9 cellular contexts compared by ENCODE assay signal in genomic region chr9:70902705-70903131, GRCh38.
DNase-seq lines count a peak whose midpoint lies in the region; ATAC-seq and TF ChIP-seq lines count a peak whose summit lies in the region.
"Had no signal": no experiment of that assay in that cellular context is flagged by ENCODE, and none has a peak within 500 bp of the region (broad histone marks: within the 10 kb centered on the region; RNA-seq: fewer than 3 reads in every experiment).

No MANE protein-coding gene starts in this region.

- peak overlapping the region; percentile 70 for H2AFZ ChIP-seq in neuronal stem cell (ENCODE audit: low read length)

- no peak overlapping the region for H3K23ac ChIP-seq in neuronal stem cell (ENCODE audit: low read depth, low read length, poor library complexity)

- TF ChIP-seq CTCF in cardiac fibroblast (IDR thresholded peaks at IDR 0.05; ENCODE audit: low read depth, low read length): no peak

- H2BK12ac ChIP-seq in neuronal stem cell (ENCODE audit: low read length): no peak overlapping the region

- no peak overlapping the region for H3K9ac ChIP-seq in neuronal stem cell (ENCODE audit: low read depth, low read length, poor library complexity)
- H3K9ac ChIP-seq: KMS-11 had no signal

- no peak overlapping the region for H2BK120ac ChIP-seq in neuronal stem cell (ENCODE audit: low read depth, low read length)

- H4K91ac ChIP-seq in neuronal stem cell (ENCODE audit: low read depth, low read length, poor library complexity): no peak overlapping the region

- H3K79me1 ChIP-seq in neuronal stem cell (ENCODE audit: low read depth, low read length): no peaks in the 10 kb centered on the region

- no peak overlapping the region for H3K4ac ChIP-seq in neuronal stem cell (ENCODE audit: low read length)

- H3K27ac ChIP-seq in neuronal stem cell (replicated peaks; ENCODE audit: low read length): no peak overlapping the region
- H3K27ac ChIP-seq: KMS-11 had no signal

- ATAC-seq in HG03457 (IDR thresholded peaks at IDR 0.05; ENCODE audit: unreplicated experiment): peak; percentile 79

- H3K18ac ChIP-seq in neuronal stem cell (ENCODE audit: low read length): no peak overlapping the region

- no peaks in the 10 kb centered on the region for H3K27me3 ChIP-seq in neuronal stem cell (ENCODE audit: control insufficient read depth in 3 of 3, insufficient read depth in 3 of 3, low read depth in 1 of 3, low read length in 3 of 3)

- H3K4me1 ChIP-seq in neuronal stem cell (ENCODE audit: control insufficient read depth in 2 of 2, insufficient read depth in 1 of 2, low read depth in 1 of 2, low read length in 2 of 2): peaks cover 17 to 19% of the 10 kb centered on the region in 2 donors

- no peak overlapping the region for H3K14ac ChIP-seq in neuronal stem cell (ENCODE audit: low read length)

- H3K36me3 ChIP-seq in neuronal stem cell (replicated peaks in 1 of 2; ENCODE audit: control insufficient read depth in 2 of 2, insufficient read depth in 2 of 2, low read length in 2 of 2): no peaks in the 10 kb centered on the region

- peak overlapping the region in 1 of 2 donors; percentile 19 for H3K4me3 ChIP-seq in cardiac fibroblast (replicated peaks in 1 of 2; ENCODE audit: low read depth in 2 of 2, low read length in 2 of 2)
- no peak overlapping the region for H3K4me3 ChIP-seq in neuronal stem cell (ENCODE audit: low read length in 2 of 2)

- H2BK5ac ChIP-seq in neuronal stem cell (ENCODE audit: low read length): no peak overlapping the region

- H4K8ac ChIP-seq in neuronal stem cell (ENCODE audit: low read depth, low read length): no peak overlapping the region

- H2AK5ac ChIP-seq in neuronal stem cell (ENCODE audit: low read depth, low read length): no peak overlapping the region

- peak; percentile 92 for DNase-seq in G401 (ENCODE audit: low spot score)
- DNase-seq in cardiac fibroblast (ENCODE audit: low read depth in 2 of 2): peak; percentile 93 to 99
- DNase-seq in neuronal stem cell (ENCODE audit: low spot score): no peak
- DNase-seq in Kasumi-1 (lab: John Stamatoyannopoulos, UW): no peak
- no peak for DNase-seq in NCI-H82 (lab: John Stamatoyannopoulos, UW)
- no peak for DNase-seq in NCI-H1930 (lab: John Stamatoyannopoulos, UW)
- DNase-seq in activated naive CD4-positive, alpha-beta T cell treated with Interleukin-2 at 50 U/mL for 16 hours: no peak

- H2BK15ac ChIP-seq in neuronal stem cell (ENCODE audit: low read length): no peak overlapping the region

- WGBS in neuronal stem cell (ENCODE audit: extremely low coverage in 2 of 2, insufficient read length in 2 of 2, insufficient replicate concordance in 1 of 2), 2 donors: no CpG with 5 or more reads among the region's 6 CpGs

- H3K4me2 ChIP-seq in neuronal stem cell (ENCODE audit: insufficient read depth, low read length, poor library complexity, severe bottlenecking): no peak overlapping the region
- H3K4me2 ChIP-seq: KMS-11 had no signal

- in situ Hi-C loops in G401 (cut with HindIII; ENCODE audit: low sequenced_read_pairs): no loop called here

- peaks cover 0 to 2% of the 10 kb centered on the region in 2 donors for H3K9me3 ChIP-seq in neuronal stem cell (replicated peaks in 1 of 2; ENCODE audit: control insufficient read depth in 2 of 2, insufficient read depth in 1 of 2, low read depth in 1 of 2, low read length in 2 of 2)

Comparison
In these comparisons a context has a peak if more than half of its experiments do, and no peak if none do; other contexts are left out.
1. DNase-seq: peak in G401 (single experiment) and cardiac fibroblast (2 of 2); none in neuronal stem cell (single experiment), Kasumi-1 (0 of 2), NCI-H82 (single experiment), NCI-H1930 (0 of 2) and activated naive CD4-positive, alpha-beta T cell treated with Interleukin-2 at 50 U/mL for 16 hours (single experiment).